In the genomic region with DNA sequence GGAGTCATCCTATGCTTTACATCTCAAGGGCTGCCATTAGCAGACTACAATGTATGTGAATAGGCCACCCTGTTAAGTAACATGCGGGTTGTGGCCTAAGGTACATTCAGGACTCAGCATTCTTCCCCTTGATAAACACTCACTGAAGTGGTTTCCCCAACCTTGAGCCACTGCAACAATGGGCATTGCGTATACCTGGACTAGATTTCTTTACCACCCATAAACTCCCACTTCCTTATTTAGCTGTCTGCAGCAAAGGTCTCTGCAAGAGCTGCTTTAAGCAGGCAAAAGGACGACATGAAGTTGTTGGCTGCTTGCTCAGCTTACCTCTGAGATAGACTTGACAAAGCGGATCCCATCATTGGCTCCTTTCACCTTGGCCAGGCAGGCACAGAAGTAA, we compare ENCODE assay signal across 17 cellular contexts. TPM values are rescaled to one million over a fixed set of nuclear protein-coding genes. Genes with fewer than 3 reads are reported as not detected.
DNase-seq lines count a peak whose midpoint lies in the region; ATAC-seq and TF ChIP-seq lines count a peak whose summit lies in the region.
"Had no signal": no experiment of that assay in that cellular context is flagged by ENCODE, and none has a peak within 500 bp of the region (broad histone marks: within the 10 kb centered on the region; RNA-seq: fewer than 3 reads in every experiment).

No MANE protein-coding gene starts in this region.

- H3K4me3 ChIP-seq in CD8-positive, alpha-beta T cell (ENCODE audit: low read depth, low read length): no peak overlapping the region
- H3K4me3 ChIP-seq in trophoblast cell (ENCODE audit: low read depth, low read length): no peak overlapping the region

- no peaks in the 10 kb centered on the region for H3K79me1 ChIP-seq in trophoblast cell (ENCODE audit: low read length)

- CTCF ChIA-PET in CD8-positive, alpha-beta T cell (lab: Charles Lee): interaction anchor here (0.7 to 6.2 kb wide), 4 partner anchors 16 to 98 kb away, joined by 3 to 47 read pairs (median 4); partner anchors contain the start of gene FYCO1
- CTCF ChIA-PET in activated CD4-positive, alpha-beta memory T cell treated with anti-CD3 and anti-CD28 coated beads, Interleukin-2, amount 10 ng/mL, durations not matched to agents 7 days and 5 days (lab: Charles Lee): no interaction called here

- TF ChIP-seq CTCF in CD8-positive, alpha-beta T cell (IDR thresholded peaks at IDR 0.05): no peak

- H3K4me1 Mint-ChIP-seq in CD8-positive, alpha-beta T cell (ENCODE audit: low read depth): peaks cover 75% of the 10 kb centered on the region
- peaks cover 76% of the 10 kb centered on the region for H3K4me1 Mint-ChIP-seq in activated CD4-positive, alpha-beta memory T cell treated with anti-CD3 and anti-CD28 coated beads, Interleukin-2, amount 10 ng/mL, durations not matched to agents 7 days and 5 days
- H3K4me1 Mint-ChIP-seq: H9 had no signal

- H2BK5ac ChIP-seq in trophoblast cell (ENCODE audit: low read depth, low read length, poor library complexity): no peak overlapping the region

- H2AK5ac ChIP-seq in trophoblast cell (ENCODE audit: low read length): no peak overlapping the region

- no peak for DNase-seq in CD8-positive, alpha-beta T cell
- DNase-seq in activated CD4-positive, alpha-beta memory T cell treated with anti-CD3 and anti-CD28 coated beads, Interleukin-2, amount 10 ng/mL, durations not matched to agents 7 days and 5 days: no peak
- DNase-seq in trophoblast cell: peak; percentile 87 to 95
- DNase-seq in stimulated activated CD4-positive, alpha-beta T cell treated with anti-CD3 and anti-CD28 coated beads, Interleukin-12 subunit alpha, Interleukin-12 subunit beta, amount 100 ng/mL, for 4 hours: no peak
- no peak for DNase-seq in mucosa of gallbladder (ENCODE audit: low spot score)
- DNase-seq: activated effector memory CD4-positive, alpha-beta T cell treated with Interleukin-2 at 50 U/mL for 16 hours; EL; H9; islet precursor cell; NCI-H1048; NCI-H226; stimulated activated CD4-positive, alpha-beta T cell treated with anti-CD3 and anti-CD28 coated beads, Interleukin-4, amount 100 ng/mL, for 4 hours had no signal

- H3K14ac ChIP-seq in trophoblast cell (ENCODE audit: low read length): no peak overlapping the region

- H4K12ac ChIP-seq in trophoblast cell (ENCODE audit: low read depth, low read length): no peak overlapping the region

- no peak for ATAC-seq in CD8-positive, alpha-beta T cell
- ATAC-seq in GM21723 (IDR thresholded peaks at IDR 0.05; ENCODE audit: unreplicated experiment) (no peak), GM18511 (IDR thresholded peaks at IDR 0.05; ENCODE audit: unreplicated experiment) (no peak)

- H3K9me3 ChIP-seq in CD8-positive, alpha-beta T cell (ENCODE audit: low read length): no peaks in the 10 kb centered on the region
- H3K9me3 ChIP-seq in KOPT-K1 (ENCODE audit: insufficient read depth, low read length, poor library complexity, severe bottlenecking) (no peaks in the 10 kb centered on the region), trophoblast cell (ENCODE audit: insufficient read depth, low read depth, low read length) (no peaks in the 10 kb centered on the region)

- no peak overlapping the region for H4K91ac ChIP-seq in trophoblast cell (ENCODE audit: low read depth, low read length)

- H2AFZ ChIP-seq in trophoblast cell (ENCODE audit: insufficient read depth, low read length, poor library complexity): no peak overlapping the region

- no peak overlapping the region for H3K4me3 Mint-ChIP-seq in CD8-positive, alpha-beta T cell
- no peak overlapping the region for H3K4me3 Mint-ChIP-seq in activated CD4-positive, alpha-beta memory T cell treated with anti-CD3 and anti-CD28 coated beads, Interleukin-2, amount 10 ng/mL, durations not matched to agents 7 days and 5 days
- H3K4me3 Mint-ChIP-seq: H9 had no signal

- no peaks in the 10 kb centered on the region for H3K27me3 Mint-ChIP-seq in CD8-positive, alpha-beta T cell (ENCODE audit: low read depth)
- H3K27me3 Mint-ChIP-seq in activated CD4-positive, alpha-beta memory T cell treated with anti-CD3 and anti-CD28 coated beads, Interleukin-2, amount 10 ng/mL, durations not matched to agents 7 days and 5 days: no peaks in the 10 kb centered on the region

- H3K4ac ChIP-seq in trophoblast cell (ENCODE audit: low read depth, low read length): no peak overlapping the region

- no peak overlapping the region for H3K4me2 ChIP-seq in trophoblast cell (ENCODE audit: low read length)

- H3K9ac ChIP-seq in trophoblast cell (ENCODE audit: low read length): no peak overlapping the region

- peaks cover 76% of the 10 kb centered on the region for H3K36me3 Mint-ChIP-seq in CD8-positive, alpha-beta T cell
- H3K36me3 Mint-ChIP-seq in activated CD4-positive, alpha-beta memory T cell treated with anti-CD3 and anti-CD28 coated beads, Interleukin-2, amount 10 ng/mL, durations not matched to agents 7 days and 5 days (ENCODE audit: low read depth): peaks cover 90% of the 10 kb centered on the region

- peaks cover 46% of the 10 kb centered on the region for H3K4me1 ChIP-seq in CD8-positive, alpha-beta T cell (ENCODE audit: insufficient read depth, low read length)
- H3K4me1 ChIP-seq in trophoblast cell (ENCODE audit: control insufficient read depth in 1 of 2, insufficient read depth in 2 of 2, low read length in 2 of 2): no peaks in the 10 kb centered on the region

- intact Hi-C loops in CD8-positive, alpha-beta T cell (cut with DNase I, micrococcal nuclease): loop anchor here in 1 of 2 experiments (5.0 kb wide), 1 partner anchor 37 kb away; the partner anchor contains the start of gene CXCR6

- H3K9me3 Mint-ChIP-seq in CD8-positive, alpha-beta T cell: no peaks in the 10 kb centered on the region
- no peaks in the 10 kb centered on the region for H3K9me3 Mint-ChIP-seq in activated CD4-positive, alpha-beta memory T cell treated with anti-CD3 and anti-CD28 coated beads, Interleukin-2, amount 10 ng/mL, durations not matched to agents 7 days and 5 days
- H3K9me3 Mint-ChIP-seq: H9 had no signal

- H3K23ac ChIP-seq in trophoblast cell (ENCODE audit: low read length): no peak overlapping the region

- no peak overlapping the region for H4K8ac ChIP-seq in trophoblast cell (ENCODE audit: low read depth, low read length)

- WGBS in trophoblast cell (ENCODE audit: extremely low coverage, insufficient coverage, insufficient read length): no CpG with 5 or more reads among the region's 4 CpGs

- H3K79me2 ChIP-seq in trophoblast cell (ENCODE audit: control insufficient read depth, insufficient read depth, low read length, poor library complexity): no peaks in the 10 kb centered on the region

- H3K18ac ChIP-seq in trophoblast cell (ENCODE audit: low read length): no peak overlapping the region

- H3K27ac ChIP-seq in CD8-positive, alpha-beta T cell (ENCODE audit: low read depth, low read length): no peak overlapping the region
- peak overlapping the region; percentile 93 for H3K27ac ChIP-seq in KOPT-K1 (ENCODE audit: low read depth, low read length, poor library complexity, severe bottlenecking)
- no peak overlapping the region for H3K27ac ChIP-seq in trophoblast cell (ENCODE audit: low read depth, low read length)
- H3K27ac ChIP-seq: RWPE1 had no signal

- H3K27me3 ChIP-seq in CD8-positive, alpha-beta T cell (ENCODE audit: insufficient read depth, low read length): no peaks in the 10 kb centered on the region
- H3K27me3 ChIP-seq in trophoblast cell (ENCODE audit: insufficient read depth, low read length): no peaks in the 10 kb centered on the region

- no peak overlapping the region for H2BK12ac ChIP-seq in trophoblast cell (ENCODE audit: low read length)

- H3K36me3 ChIP-seq in CD8-positive, alpha-beta T cell (ENCODE audit: insufficient read depth, low read length): peaks cover 41% of the 10 kb centered on the region
- H3K36me3 ChIP-seq in KOPT-K1 (ENCODE audit: insufficient read depth, low read length): peaks cover 72% of the 10 kb centered on the region
- H3K36me3 ChIP-seq in trophoblast cell (ENCODE audit: control insufficient read depth in 1 of 2, insufficient read depth in 2 of 2, low read length in 2 of 2): peaks cover 8 to 25% of the 10 kb centered on the region in 2 experiments

- POLR2A ChIA-PET in CD8-positive, alpha-beta T cell (lab: Charles Lee): interaction anchor here (1.0 kb wide), 1 partner anchor 27 kb away, joined by 3 read pairs; no protein-coding TSS in a partner anchor
- POLR2A ChIA-PET in activated CD4-positive, alpha-beta memory T cell treated with anti-CD3 and anti-CD28 coated beads, Interleukin-2, amount 10 ng/mL, durations not matched to agents 7 days and 5 days (lab: Charles Lee): interaction anchor here (0.7 to 11.4 kb wide), 7 partner anchors 12 to 97 kb away, joined by 3 to 177 read pairs (median 14); partner anchors contain the start of genes CXCR6 and FYCO1

- no peak overlapping the region for H2BK120ac ChIP-seq in trophoblast cell (ENCODE audit: insufficient read depth, low read length, poor library complexity)

- peak overlapping the region; percentile 73 for H3K27ac Mint-ChIP-seq in CD8-positive, alpha-beta T cell
- H3K27ac Mint-ChIP-seq in activated CD4-positive, alpha-beta memory T cell treated with anti-CD3 and anti-CD28 coated beads, Interleukin-2, amount 10 ng/mL, durations not matched to agents 7 days and 5 days: peak overlapping the region; percentile 97
- H3K27ac Mint-ChIP-seq: H9 had no signal

RNA-seq across cellular contexts. Expression of gene FYCO1, which starts 16.2 kb away (rescaled TPM):
- total RNA-seq in CD8-positive, alpha-beta T cell: 10 to 100 TPM; 16.6 to 16.7 TPM
- 10 to 100 TPM; 21.7 to 22.6 TPM for total RNA-seq in activated CD4-positive, alpha-beta memory T cell treated with anti-CD3 and anti-CD28 coated beads, Interleukin-2, amount 10 ng/mL, durations not matched to agents 7 days and 5 days
- polyA plus RNA-seq in trophoblast cell (2013): 8.1 and 8.2 TPM in 2 replicates
- 94.4 TPM for total RNA-seq in mucosa of gallbladder

RNA-seq across cellular contexts. Expression of gene CXCR6, which starts 36.1 kb away (rescaled TPM):
- 10 to 100 TPM in 1 of 2 experiments, 1 to 10 TPM in 1; 9.2 to 11.0 TPM for total RNA-seq in CD8-positive, alpha-beta T cell
- 10 to 100 TPM; 53.8 to 58.8 TPM for total RNA-seq in activated CD4-positive, alpha-beta memory T cell treated with anti-CD3 and anti-CD28 coated beads, Interleukin-2, amount 10 ng/mL, durations not matched to agents 7 days and 5 days
- 7.7 and 8.8 TPM in 2 replicates for polyA plus RNA-seq in trophoblast cell (2013)
- total RNA-seq in mucosa of gallbladder: 11.9 TPM
- total RNA-seq: H9 had no signal
- polyA plus RNA-seq: BJ had no signal

RNA-seq across cellular contexts. Expression of gene XCR1, which starts 47.9 kb away (rescaled TPM):
- total RNA-seq in CD8-positive, alpha-beta T cell: not detected
- total RNA-seq in activated CD4-positive, alpha-beta memory T cell treated with anti-CD3 and anti-CD28 coated beads, Interleukin-2, amount 10 ng/mL, durations not matched to agents 7 days and 5 days: not detected
- polyA plus RNA-seq in trophoblast cell (2013): 27.3 and 34.3 TPM in 2 replicates
- 0.66 TPM for total RNA-seq in mucosa of gallbladder
- total RNA-seq: H9 had no signal
- polyA plus RNA-seq: BJ had no signal

Comparison
In these comparisons a context has a peak if more than half of its experiments do, and no peak if none do; other contexts are left out.
1. DNase-seq: peak in trophoblast cell (2 of 2); none in CD8-positive, alpha-beta T cell (0 of 7), activated CD4-positive, alpha-beta memory T cell treated with anti-CD3 and anti-CD28 coated beads, Interleukin-2, amount 10 ng/mL, durations not matched to agents 7 days and 5 days (single experiment), stimulated activated CD4-positive, alpha-beta T cell treated with anti-CD3 and anti-CD28 coated beads, Interleukin-12 subunit alpha, Interleukin-12 subunit beta, amount 100 ng/mL, for 4 hours (single experiment) and mucosa of gallbladder (single experiment).